In the genomic region with DNA sequence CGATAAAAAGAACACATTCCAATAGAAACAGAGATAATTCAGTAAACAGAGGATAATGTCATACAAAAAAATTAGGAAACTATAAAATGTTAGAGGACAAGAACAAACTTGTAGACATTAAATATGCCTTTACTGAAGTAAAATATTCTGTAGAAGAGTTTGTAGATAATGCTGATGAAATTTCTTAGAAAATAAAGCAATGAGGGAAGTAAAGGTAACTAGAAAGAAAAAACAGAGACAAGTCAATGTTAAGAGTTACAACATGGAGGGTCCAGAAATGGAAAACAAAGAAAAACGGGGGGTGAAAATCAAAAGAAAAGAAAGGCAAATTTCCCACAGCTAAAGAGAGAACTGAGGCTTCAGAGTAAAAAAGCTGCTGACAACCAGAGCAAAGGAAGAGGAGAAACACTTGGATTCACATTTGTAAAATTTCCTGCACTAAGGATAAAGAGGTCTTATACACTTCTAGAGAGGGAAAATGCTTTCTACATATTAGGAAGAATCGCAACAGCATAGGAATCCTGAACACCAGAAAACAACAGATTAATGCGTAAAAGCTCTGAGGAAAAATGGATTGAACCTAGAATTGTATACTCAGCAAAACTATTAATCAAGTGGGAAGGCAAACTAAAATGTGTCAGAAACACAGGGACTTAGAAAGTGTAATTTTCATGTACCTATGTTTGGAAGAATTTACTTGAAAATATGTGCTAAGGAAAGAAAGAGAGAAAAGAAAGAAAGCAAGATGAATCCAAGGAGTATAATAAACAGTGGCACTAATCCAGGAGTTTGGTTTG, we compare ENCODE assay signal across 28 cellular contexts. TPM values are rescaled to one million over a fixed set of nuclear protein-coding genes. Genes with fewer than 3 reads are reported as not detected.
DNase-seq lines count a peak whose midpoint lies in the region; ATAC-seq, FAIRE-seq and TF ChIP-seq lines count a peak whose summit lies in the region.
"Had no signal": no experiment of that assay in that cellular context is flagged by ENCODE, and none has a peak within 500 bp of the region (broad histone marks: within the 10 kb centered on the region; RNA-seq: fewer than 3 reads in every experiment).

No MANE protein-coding gene starts in this region.

- H3K4me3 ChIP-seq in Loucy (ENCODE audit: low read length, poor library complexity, severe bottlenecking) (no peak overlapping the region), astrocyte (ENCODE audit: insufficient read depth, low read depth, low read length) (no peak overlapping the region), mesendoderm (ENCODE audit: low read length) (no peak overlapping the region), upper lobe of right lung (no peak overlapping the region)
- H3K4me3 ChIP-seq: BLaER1 treated with 17β-estradiol and CSF1 and Interleukin-3, amounts not matched to agents 10 nM and 100 nM; GM23338 had no signal

- intact Hi-C loops in upper lobe of right lung (cut with DNase I), result no loop called here

- H3K27me3 Mint-ChIP-seq in astrocyte (ENCODE audit: low read depth, unreplicated experiment), result no peaks in the 10 kb centered on the region
- no peaks in the 10 kb centered on the region for H3K27me3 Mint-ChIP-seq in stimulated activated naive CD8-positive, alpha-beta T cell treated with anti-CD3 and anti-CD28 coated beads, Interleukin-15, amount 100 ng/mL, for 72 hours
- H3K27me3 Mint-ChIP-seq: CD4-positive, alpha-beta memory T cell had no signal

- DNase-seq in RCC 7860 (ENCODE audit: low spot score), result no peak
- no peak for DNase-seq in astrocyte (ENCODE audit: low read depth)
- DNase-seq in mesendoderm, result no peak
- no peak for DNase-seq in upper lobe of right lung
- DNase-seq in CD1c-positive myeloid dendritic cell (ENCODE audit: extremely low spot score), result no peak
- DNase-seq in stimulated activated naive CD8-positive, alpha-beta T cell treated with anti-CD3 and anti-CD28 coated beads, Interleukin-15, amount 100 ng/mL, for 72 hours, result no peak
- DNase-seq: AML-193; BE2C; Calu3; CD4-positive, alpha-beta memory T cell; COR-L47; DMS53; DMS79 treated with DMSO at 0.1 percent for 48 hours; GF-D8; H9 had no signal

- H2AK5ac ChIP-seq in mesendoderm (ENCODE audit: low read length), result no peak overlapping the region

- no peak overlapping the region for H4K8ac ChIP-seq in mesendoderm (ENCODE audit: low read depth, low read length)

- H3F3A ChIP-seq in Loucy (ENCODE audit: low read depth), result peaks cover 7% of the 10 kb centered on the region

- H2BK5ac ChIP-seq in mesendoderm (ENCODE audit: low read length), result no peak overlapping the region

- no peak for TF ChIP-seq CTCF in Loucy (conservative IDR thresholded peaks at IDR 0.05; ENCODE audit: low read length)
- no peak for TF ChIP-seq CTCF in astrocyte (IDR thresholded peaks at IDR 0.05; ENCODE audit: insufficient read depth, low read depth, low read length)
- no peak for TF ChIP-seq CTCF in upper lobe of right lung (IDR thresholded peaks at IDR 0.05)

- no peaks in the 10 kb centered on the region for H3K79me2 ChIP-seq in Loucy (ENCODE audit: insufficient read depth, low read length)
- H3K79me2 ChIP-seq in astrocyte (ENCODE audit: insufficient read depth, low read length), result no peaks in the 10 kb centered on the region
- no peaks in the 10 kb centered on the region for H3K79me2 ChIP-seq in mesendoderm (ENCODE audit: control insufficient read depth, insufficient read depth, low read length)

- no peak overlapping the region for H3K4ac ChIP-seq in mesendoderm (ENCODE audit: low read depth, low read length)

- H3K9ac ChIP-seq in Loucy (ENCODE audit: low read depth, low read length, poor library complexity, severe bottlenecking) (no peak overlapping the region), astrocyte (ENCODE audit: low read length) (no peak overlapping the region), mesendoderm (ENCODE audit: low read length) (no peak overlapping the region)
- H3K9ac ChIP-seq: BLaER1 treated with 17β-estradiol and CSF1 and Interleukin-3, amounts not matched to agents 10 nM and 100 nM had no signal

- no peaks in the 10 kb centered on the region for H3K9me3 Mint-ChIP-seq in astrocyte (ENCODE audit: unreplicated experiment)
- H3K9me3 Mint-ChIP-seq in stimulated activated naive CD8-positive, alpha-beta T cell treated with anti-CD3 and anti-CD28 coated beads, Interleukin-15, amount 100 ng/mL, for 72 hours, result no peaks in the 10 kb centered on the region
- H3K9me3 Mint-ChIP-seq: CD14-positive monocyte; CD4-positive, alpha-beta memory T cell had no signal

- no peaks in the 10 kb centered on the region for H3K36me3 ChIP-seq in Loucy (ENCODE audit: insufficient read depth, low read length)
- no peaks in the 10 kb centered on the region for H3K36me3 ChIP-seq in astrocyte (ENCODE audit: insufficient read depth, low read length)
- no peaks in the 10 kb centered on the region for H3K36me3 ChIP-seq in mesendoderm (ENCODE audit: control insufficient read depth, insufficient read depth, low read length)
- no peaks in the 10 kb centered on the region for H3K36me3 ChIP-seq in upper lobe of right lung
- H3K36me3 ChIP-seq: BE2C; BLaER1 treated with 17β-estradiol and CSF1 and Interleukin-3, amounts not matched to agents 10 nM and 100 nM had no signal

- no peak overlapping the region for H3K4me3 Mint-ChIP-seq in astrocyte (ENCODE audit: unreplicated experiment)
- H3K4me3 Mint-ChIP-seq in stimulated activated naive CD8-positive, alpha-beta T cell treated with anti-CD3 and anti-CD28 coated beads, Interleukin-15, amount 100 ng/mL, for 72 hours, result no peak overlapping the region
- H3K4me3 Mint-ChIP-seq: CD14-positive monocyte; CD4-positive, alpha-beta memory T cell; GM23338; H9 had no signal

- H3K36me3 Mint-ChIP-seq in astrocyte (ENCODE audit: low read depth, unreplicated experiment), result no peaks in the 10 kb centered on the region
- H3K36me3 Mint-ChIP-seq: CD4-positive, alpha-beta memory T cell had no signal

- WGBS in mesendoderm (ENCODE audit: extremely low coverage, insufficient coverage, low lambda C conversion rate), result no CpG with 5 or more reads among the region's 4 CpGs

- H3K56ac ChIP-seq in mesendoderm (ENCODE audit: low read length), result no peak overlapping the region

- H4K20me1 ChIP-seq in Loucy (ENCODE audit: insufficient read depth, low read length, poor library complexity, severe bottlenecking) (no peaks in the 10 kb centered on the region), astrocyte (ENCODE audit: insufficient read depth, low read length) (no peaks in the 10 kb centered on the region)
- H4K20me1 ChIP-seq: BLaER1 treated with 17β-estradiol and CSF1 and Interleukin-3, amounts not matched to agents 10 nM and 100 nM had no signal

- no peaks in the 10 kb centered on the region for H3K79me1 ChIP-seq in mesendoderm (ENCODE audit: low read length)

- no peaks in the 10 kb centered on the region for H3K9me2 ChIP-seq in Loucy (replicated peaks; ENCODE audit: low read depth, low read length)

- H3K4me2 ChIP-seq in Loucy (ENCODE audit: low read depth, low read length, poor library complexity, severe bottlenecking), result no peak overlapping the region
- no peak overlapping the region for H3K4me2 ChIP-seq in astrocyte (ENCODE audit: low read length)
- H3K4me2 ChIP-seq in mesendoderm (ENCODE audit: low read length), result no peak overlapping the region
- H3K4me2 ChIP-seq: GM23338 had no signal

- no peak overlapping the region for H2BK120ac ChIP-seq in mesendoderm (ENCODE audit: low read depth, low read length)

- H3K9me3 ChIP-seq in Loucy (ENCODE audit: insufficient read depth, low read depth, low read length) (no peaks in the 10 kb centered on the region), astrocyte (ENCODE audit: insufficient read depth, low read depth, low read length) (no peaks in the 10 kb centered on the region), upper lobe of right lung (no peaks in the 10 kb centered on the region)
- H3K9me3 ChIP-seq: BE2C had no signal

- ATAC-seq in upper lobe of right lung (no peak), HG03196 (IDR thresholded peaks at IDR 0.05; ENCODE audit: unreplicated experiment) (no peak)
- no peak for ATAC-seq in stimulated activated naive CD8-positive, alpha-beta T cell treated with anti-CD3 and anti-CD28 coated beads, Interleukin-15, amount 100 ng/mL, for 72 hours
- ATAC-seq: GM23338, HCT116 had no signal

- no peak overlapping the region for H3K18ac ChIP-seq in mesendoderm (ENCODE audit: low read length)

- peak; percentile 10 for FAIRE-seq in RCC 7860 (lab: Jason Lieb, UNC)
- peak; percentile 13 for FAIRE-seq in astrocyte (lab: Jason Lieb, UNC)
- FAIRE-seq: GM12892, GM19239 had no signal

- H3K27me3 ChIP-seq in Loucy (ENCODE audit: insufficient read depth, low read length, poor library complexity, severe bottlenecking), result no peaks in the 10 kb centered on the region
- H3K27me3 ChIP-seq in astrocyte (ENCODE audit: insufficient read depth, low read length), result no peaks in the 10 kb centered on the region
- no peaks in the 10 kb centered on the region for H3K27me3 ChIP-seq in mesendoderm (ENCODE audit: insufficient read depth, low read length, poor library complexity)
- no peaks in the 10 kb centered on the region for H3K27me3 ChIP-seq in upper lobe of right lung

- peaks cover 14% of the 10 kb centered on the region for H3K4me1 Mint-ChIP-seq in astrocyte (ENCODE audit: low read depth, unreplicated experiment)
- H3K4me1 Mint-ChIP-seq in stimulated activated naive CD8-positive, alpha-beta T cell treated with anti-CD3 and anti-CD28 coated beads, Interleukin-15, amount 100 ng/mL, for 72 hours, result peaks cover 33% of the 10 kb centered on the region

- peak overlapping the region; percentile 9; the same call in 1 of the 2 replicates for H2AFZ ChIP-seq in Loucy (ENCODE audit: low read length)
- H2AFZ ChIP-seq in astrocyte (ENCODE audit: low read depth, low read length), result no peak overlapping the region
- H2AFZ ChIP-seq: GM23338 had no signal

- H3K27ac Mint-ChIP-seq in astrocyte (ENCODE audit: unreplicated experiment), result no peak overlapping the region
- no peak overlapping the region for H3K27ac Mint-ChIP-seq in stimulated activated naive CD8-positive, alpha-beta T cell treated with anti-CD3 and anti-CD28 coated beads, Interleukin-15, amount 100 ng/mL, for 72 hours
- H3K27ac Mint-ChIP-seq: CD14-positive monocyte; CD4-positive, alpha-beta memory T cell; GM23338; H9 had no signal

- H4K5ac ChIP-seq in mesendoderm (ENCODE audit: low read length), result no peak overlapping the region

- H3K4me1 ChIP-seq in Loucy (ENCODE audit: insufficient read depth, low read length, poor library complexity, severe bottlenecking) (peaks cover 80% of the 10 kb centered on the region), astrocyte (ENCODE audit: insufficient read depth, low read length) (peaks cover 4% of the 10 kb centered on the region), mesendoderm (ENCODE audit: control insufficient read depth, low read depth, low read length) (peaks cover 3% of the 10 kb centered on the region), upper lobe of right lung (no peaks in the 10 kb centered on the region)
- H3K4me1 ChIP-seq: BE2C had no signal

- H3K27ac ChIP-seq in astrocyte (ENCODE audit: low read depth, low read length) (no peak overlapping the region), mesendoderm (ENCODE audit: low read depth, low read length) (no peak overlapping the region), upper lobe of right lung (no peak overlapping the region)
- H3K27ac ChIP-seq: BLaER1 treated with 17β-estradiol and CSF1 and Interleukin-3, amounts not matched to agents 10 nM and 100 nM had no signal

- H2BK15ac ChIP-seq in mesendoderm (replicated peaks; ENCODE audit: low read depth), result peak overlapping the region; percentile 57

- no peak overlapping the region for H3K23ac ChIP-seq in mesendoderm (ENCODE audit: low read length)

RNA-seq across cellular contexts. Expression of gene AGR3, which starts 55.0 kb away (rescaled TPM):
- total RNA-seq in astrocyte (not detected in 2 replicates), upper lobe of right lung (37.2 TPM)
- polyA plus RNA-seq in mesendoderm (2013, experiment 1 of 2), result not detected
- polyA plus RNA-seq in mesendoderm (2013, experiment 2 of 2), result not detected
- total RNA-seq: A172; CD4-positive, alpha-beta memory T cell; Daoy; G401; GM23338; H4; H9 had no signal
- polyA plus RNA-seq: AG04450; CD14-positive monocyte; CD4-positive, alpha-beta memory T cell; GM23338 had no signal

Comparison
In these comparisons a context has a peak if more than half of its experiments do, and no peak if none do; other contexts are left out.
1. RNA of gene AGR3, which starts 55.0 kb away (total RNA-seq): 37.2 TPM in upper lobe of right lung (single experiment); not detected in astrocyte; every median in the first group is over 10 times any median in the second.